14 cellular contexts compared by ENCODE assay signal in the genomic region with DNA sequence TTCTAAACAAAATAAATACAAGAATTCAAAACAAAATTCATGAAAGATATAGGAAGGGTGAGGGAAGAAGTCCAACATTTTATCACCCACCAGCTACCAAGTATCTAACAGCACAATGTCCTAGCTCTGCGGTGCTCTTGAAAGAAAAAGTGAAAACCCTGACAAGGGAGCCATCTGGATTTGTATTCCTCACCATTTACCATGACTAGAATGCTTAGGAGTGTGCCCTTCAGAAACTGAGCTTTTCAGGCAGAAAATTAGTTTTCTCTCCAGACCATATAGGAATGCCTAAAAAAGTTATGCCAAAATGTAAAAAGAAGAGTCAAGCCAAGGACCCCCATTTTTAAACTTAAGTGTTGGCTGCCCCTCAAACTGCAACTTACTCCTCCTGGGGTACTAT. TPM values are rescaled to one million over a fixed set of nuclear protein-coding genes. Genes with fewer than 3 reads are reported as not detected.
DNase-seq lines count a peak whose midpoint lies in the region; ATAC-seq, FAIRE-seq and TF ChIP-seq lines count a peak whose summit lies in the region.
"Had no signal": no experiment of that assay in that cellular context is flagged by ENCODE, and none has a peak within 500 bp of the region (broad histone marks: within the 10 kb centered on the region; RNA-seq: fewer than 3 reads in every experiment).

No MANE protein-coding gene starts in this region.

- H3K4me3 ChIP-seq in H1 (ENCODE audit: extremely low read depth in 1 of 4, insufficient read depth in 2 of 4, low read depth in 3 of 4, low read length in 4 of 4) (peak overlapping the region in 1 of 4 experiments; percentile 94; a peak in 2 of 8 replicates), smooth muscle cell (peak overlapping the region; percentile 75)
- H3K4me3 ChIP-seq: uterus had no signal

- peaks cover 19% of the 10 kb centered on the region for H3F3A ChIP-seq in smooth muscle cell (ENCODE audit: low read depth)

- no peak overlapping the region for H3K56ac ChIP-seq in H1 (replicated peaks; ENCODE audit: insufficient read length, low read depth, low read length)

- no peak overlapping the region for H3K14ac ChIP-seq in H1 (ENCODE audit: insufficient read length)

- H3K9me3 ChIP-seq in H1 (ENCODE audit: insufficient read depth in 2 of 2, low read depth in 1 of 2, low read length in 1 of 2) (no peaks in the 10 kb centered on the region), smooth muscle cell (replicated peaks; ENCODE audit: low read depth) (no peaks in the 10 kb centered on the region)
- H3K9me3 ChIP-seq: uterus had no signal

- no peaks in the 10 kb centered on the region for H3K27me3 Mint-ChIP-seq in activated CD4-positive, alpha-beta T cell treated with anti-CD3 and anti-CD28 coated beads for 36 hours

- DNase-seq in activated CD4-positive, alpha-beta T cell treated with anti-CD3 and anti-CD28 coated beads for 36 hours = no peak
- DNase-seq in activated CD4-positive, alpha-beta T cell treated with anti-CD3 and anti-CD28 coated beads for 1 hour = no peak
- DNase-seq in OCI-M1 (lab: John Stamatoyannopoulos, UW) (peak; percentile 18), H1 (ENCODE audit: low read depth in 1 of 2, low spot score in 2 of 2) (no peak), smooth muscle cell (lab: John Stamatoyannopoulos, UW; ENCODE audit: unreplicated experiment) (no peak), SK-N-DZ (ENCODE audit: low spot score) (no peak)
- DNase-seq: ACHN; activated CD4-positive, alpha-beta T cell treated with anti-CD3 and anti-CD28 coated beads for 4 hours; cerebellar nuclear complex; glutamatergic neuron; NCI-H1105 treated with DMSO at 0.1 percent for 48 hours; uterus had no signal

- no peak for ATAC-seq in activated CD4-positive, alpha-beta T cell treated with anti-CD3 and anti-CD28 coated beads for 36 hours
- ATAC-seq in HG03196 (IDR thresholded peaks at IDR 0.05; ENCODE audit: unreplicated experiment) = no peak
- ATAC-seq in GM18873 (IDR thresholded peaks at IDR 0.05; ENCODE audit: low FRiP score, unreplicated experiment) = no peak

- no peak overlapping the region for H2BK12ac ChIP-seq in H1 (ENCODE audit: low read depth, low read length)

- H4K8ac ChIP-seq in H1 (ENCODE audit: extremely low read depth, insufficient read depth, low read length) = no peak overlapping the region

- peaks cover 2 to 24% (median 17%) of the 10 kb centered on the region in 4 experiments; a peak in 6 of 7 replicates for H3K4me1 ChIP-seq in H1 (replicated peaks in 1 of 4; ENCODE audit: control insufficient read depth in 3 of 4, insufficient read depth in 4 of 4, low read length in 3 of 4)
- peaks cover 49% of the 10 kb centered on the region for H3K4me1 ChIP-seq in smooth muscle cell (ENCODE audit: low read depth)

- no peak overlapping the region for H4K91ac ChIP-seq in H1 (replicated peaks; ENCODE audit: insufficient read length, low read length)

- H3K23ac ChIP-seq in H1 (ENCODE audit: insufficient read length) = no peak overlapping the region

- H3K79me1 ChIP-seq in H1 (ENCODE audit: low read depth, low read length) = no peaks in the 10 kb centered on the region

- H3K36me3 Mint-ChIP-seq in activated CD4-positive, alpha-beta T cell treated with anti-CD3 and anti-CD28 coated beads for 36 hours (ENCODE audit: low read depth) = peaks cover 76% of the 10 kb centered on the region

- H3K36me3 ChIP-seq in H1 (ENCODE audit: control insufficient read depth in 2 of 4, insufficient read depth in 4 of 4, low read length in 3 of 4) = peaks cover 0 to 30% (median 0%) of the 10 kb centered on the region in 4 experiments; a peak in 1 of 8 replicates
- no peaks in the 10 kb centered on the region for H3K36me3 ChIP-seq in smooth muscle cell (ENCODE audit: low read depth)
- H3K36me3 ChIP-seq: uterus had no signal

- H2AK5ac ChIP-seq in H1 (ENCODE audit: low read depth, low read length) = no peak overlapping the region

- H2BK20ac ChIP-seq in H1 (ENCODE audit: low read length) = no peak overlapping the region

- no peak for TF ChIP-seq CTCF in H1 (IDR thresholded peaks at IDR 0.05; ENCODE audit: control extremely low read depth in 1 of 3, insufficient read depth in 1 of 3, low read depth in 1 of 3, low read length in 3 of 3)
- no peak for TF ChIP-seq CTCF in smooth muscle cell (IDR thresholded peaks at IDR 0.05; ENCODE audit: borderline replicate concordance, insufficient read depth, poor library complexity, severe bottlenecking)

- intact Hi-C loops in activated CD4-positive, alpha-beta T cell treated with anti-CD3 and anti-CD28 coated beads for 36 hours (cut with DNase I, micrococcal nuclease) = loop anchor here in 1 of 2 experiments (10.0 kb wide), 1 partner anchor 601 kb away; a partner anchor contains a TSS

- H3K9ac ChIP-seq in H1 (replicated peaks in 1 of 4; ENCODE audit: extremely low read depth in 1 of 4, low read depth in 3 of 4, low read length in 3 of 4) = no peak overlapping the region
- no peak overlapping the region for H3K9ac ChIP-seq in smooth muscle cell (ENCODE audit: low read depth)

- H3K9me3 Mint-ChIP-seq in activated CD4-positive, alpha-beta T cell treated with anti-CD3 and anti-CD28 coated beads for 36 hours (ENCODE audit: low read depth) = no peaks in the 10 kb centered on the region

- no peak overlapping the region for H3K4ac ChIP-seq in H1 (replicated peaks; ENCODE audit: insufficient read length, low read depth, low read length)

- H4K20me1 ChIP-seq in H1 (replicated peaks in 1 of 2; ENCODE audit: control insufficient read depth in 1 of 2, insufficient read depth in 2 of 2, low read length in 2 of 2) (peaks cover 49 to 52% of the 10 kb centered on the region in 2 experiments), smooth muscle cell (ENCODE audit: low read depth) (peaks cover 90% of the 10 kb centered on the region)

- no peak overlapping the region for H2BK15ac ChIP-seq in H1 (ENCODE audit: low read length)

- peaks cover 65% of the 10 kb centered on the region for H3K4me1 Mint-ChIP-seq in activated CD4-positive, alpha-beta T cell treated with anti-CD3 and anti-CD28 coated beads for 36 hours

- 95% methylated on average over 1 of the region's 1 CpG; no CpG with 5 or more reads in 1 of the 2 experiments for WGBS in H1 (ENCODE audit: extremely low coverage in 1 of 2, insufficient coverage in 1 of 2, insufficient read length in 1 of 2, insufficient replicate concordance in 2 of 2, low coverage in 1 of 2, low lambda C conversion rate in 2 of 2, missing lambda C conversion rate in 1 of 2), 2 experiments
- 89% methylated on average over 1 of the region's 1 CpG for WGBS in smooth muscle cell (ENCODE audit: low lambda C conversion rate)

- no peak overlapping the region for H3K27ac ChIP-seq in H1 (ENCODE audit: low read depth, low read length)
- peak overlapping the region; percentile 99 for H3K27ac ChIP-seq in smooth muscle cell (ENCODE audit: low read depth)
- H3K27ac ChIP-seq: uterus had no signal

- TF ChIP-seq EP300 in H1 (IDR thresholded peaks at IDR 0.05; ENCODE audit: borderline replicate concordance in 1 of 2, low read depth in 2 of 2, low read length in 2 of 2) = no peak

- no peak for FAIRE-seq in H1 (lab: Jason Lieb, UNC)

- H3K18ac ChIP-seq in H1 (ENCODE audit: extremely low read depth, low read length) = no peak overlapping the region

- H3K4me3 Mint-ChIP-seq in activated CD4-positive, alpha-beta T cell treated with anti-CD3 and anti-CD28 coated beads for 36 hours = peak overlapping the region; percentile 87

- POLR2A ChIA-PET in activated CD4-positive, alpha-beta T cell treated with anti-CD3 and anti-CD28 coated beads for 36 hours (lab: Charles Lee) = no interaction called here
- POLR2A ChIA-PET in H1 (lab: Charles Lee; ENCODE audit: partially characterized antibody) = interaction anchor here (0.6 to 20.7 kb wide), 7 partner anchors 9 to 316 kb away, joined by 3 to 424 read pairs (median 9); no protein-coding TSS in a partner anchor

- CTCF ChIA-PET in activated CD4-positive, alpha-beta T cell treated with anti-CD3 and anti-CD28 coated beads for 36 hours (lab: Charles Lee) = interaction anchor here (0.9 to 1.5 kb wide), 5 partner anchors 8 to 427 kb away, joined by 3 to 7 read pairs (median 3); no protein-coding TSS in a partner anchor
- CTCF ChIA-PET in H1 (lab: Charles Lee; ENCODE audit: partially characterized antibody) = interaction anchor here (1.1 kb wide), 1 partner anchor 31 kb away, joined by 4 read pairs; no protein-coding TSS in a partner anchor

- H2BK120ac ChIP-seq in H1 (replicated peaks; ENCODE audit: low read depth, low read length) = no peak overlapping the region

- H2BK5ac ChIP-seq in H1 (ENCODE audit: low read depth, low read length) = no peak overlapping the region

- H3K27ac Mint-ChIP-seq in activated CD4-positive, alpha-beta T cell treated with anti-CD3 and anti-CD28 coated beads for 36 hours = peak overlapping the region; percentile 84

- H3K27me3 ChIP-seq in H1 (replicated peaks in 1 of 4; ENCODE audit: control insufficient read depth in 3 of 4, extremely low read depth in 1 of 4, insufficient read depth in 3 of 4, low read length in 3 of 4) (no peaks in the 10 kb centered on the region), smooth muscle cell (ENCODE audit: low read depth) (no peaks in the 10 kb centered on the region)
- H3K27me3 ChIP-seq: uterus had no signal

- H2AFZ ChIP-seq in H1 (ENCODE audit: low read length) = no peak overlapping the region
- H2AFZ ChIP-seq in smooth muscle cell (ENCODE audit: low read depth) = no peak overlapping the region

- peaks cover 11% of the 10 kb centered on the region for H3K23me2 ChIP-seq in H1 (ENCODE audit: low read depth, low read length)

- H3K79me2 ChIP-seq in H1 (ENCODE audit: control insufficient read depth in 1 of 2, insufficient read depth in 2 of 2, low read length in 2 of 2) = peaks cover 92 to 97% of the 10 kb centered on the region in 2 experiments
- peaks cover 92% of the 10 kb centered on the region for H3K79me2 ChIP-seq in smooth muscle cell (ENCODE audit: low read depth)

- TF ChIP-seq RAD21 in H1 (IDR thresholded peaks at IDR 0.05 in 1 of 2, conservative IDR thresholded peaks at IDR 0.05 in 1 of 2; ENCODE audit: low read depth in 2 of 2, low read length in 2 of 2) = no peak

- no peak; a peak in 1 of 3 replicates for TF ChIP-seq POLR2A in H1 (IDR thresholded peaks at IDR 0.05; ENCODE audit: control extremely low read depth in 1 of 2, low read depth in 2 of 2, low read length in 2 of 2)

- peak overlapping the region; percentile 76 to 98 for H3K4me2 ChIP-seq in H1 (ENCODE audit: insufficient read depth in 1 of 2, low read depth in 2 of 2, low read length in 2 of 2)
- no peak overlapping the region for H3K4me2 ChIP-seq in smooth muscle cell

- no peak overlapping the region for H4K5ac ChIP-seq in H1 (ENCODE audit: insufficient read length, low read depth, low read length)

RNA-seq across cellular contexts. Expression of a gene that starts 4.5 kb away (rescaled TPM):
- 100 to 1,000 TPM; 204 to 227 TPM for total RNA-seq in activated CD4-positive, alpha-beta T cell treated with anti-CD3 and anti-CD28 coated beads for 36 hours
- 181 and 194 TPM in 2 replicates for total RNA-seq in H1 (2021; fragmentation: NEBNext Ultra II Directional; extraction: Animal tissue kit (Norgen Biotek cat#: 25700))
- polyA plus RNA-seq in H1 (2011; rRNA removed) = 140 and 155 TPM in 2 replicates
- 179 TPM for polyA plus RNA-seq in H1 (2011; cell fraction: cytosol; rRNA removed)
- 236 TPM for polyA plus RNA-seq in H1 (2011; cell fraction: nucleus; rRNA removed)
- 129 to 235 TPM (median 148 TPM) in 4 replicates for polyA plus RNA-seq in H1 (2012, experiment 1 of 2)
- polyA plus RNA-seq in H1 (2012, experiment 2 of 2) = 34.5 TPM
- polyA plus RNA-seq in H1 (2013, experiment 1 of 2) = 213 TPM
- polyA plus RNA-seq in H1 (2013, experiment 2 of 2) = 198 TPM
- polyA minus RNA-seq in H1 (2011; rRNA and poly(A)+ RNA removed) = 163 and 196 TPM in 2 replicates
- polyA minus RNA-seq in H1 (2011; cell fraction: cytosol; rRNA and poly(A)+ RNA removed) = 156 TPM
- 471 TPM for polyA minus RNA-seq in H1 (2011; cell fraction: nucleus; rRNA and poly(A)+ RNA removed)
- total RNA-seq in smooth muscle cell = 92.3 and 100 TPM in 2 replicates
- 46.3 and 49.8 TPM in 2 replicates for polyA plus RNA-seq in smooth muscle cell
- polyA plus RNA-seq in SK-N-DZ (2014; cell fraction: cytosol; rRNA removed) = 112 and 140 TPM in 2 replicates
- 300 and 347 TPM in 2 replicates for polyA plus RNA-seq in SK-N-DZ (2014; cell fraction: nucleus; rRNA removed)

RNA-seq across cellular contexts. Expression of a gene that starts 4.7 kb away (rescaled TPM):
- total RNA-seq in activated CD4-positive, alpha-beta T cell treated with anti-CD3 and anti-CD28 coated beads for 36 hours = 10 to 100 TPM; 24.1 to 29.7 TPM
- total RNA-seq in H1 (2021; fragmentation: NEBNext Ultra II Directional; extraction: Animal tissue kit (Norgen Biotek cat#: 25700)) = 56.3 and 59.0 TPM in 2 replicates
- 13.7 and 27.7 TPM in 2 replicates for polyA plus RNA-seq in H1 (2011; rRNA removed)
- polyA plus RNA-seq in H1 (2011; cell fraction: cytosol; rRNA removed) = 26.3 TPM
- 10.6 TPM for polyA plus RNA-seq in H1 (2011; cell fraction: nucleus; rRNA removed)
- 41.6 to 71.7 TPM (median 46.4 TPM) in 4 replicates for polyA plus RNA-seq in H1 (2012, experiment 1 of 2)
- polyA plus RNA-seq in H1 (2012, experiment 2 of 2) = 8.8 TPM
- polyA plus RNA-seq in H1 (2013, experiment 1 of 2) = 34.4 TPM
- polyA plus RNA-seq in H1 (2013, experiment 2 of 2) = 35.2 TPM
- polyA minus RNA-seq in H1 (2011; rRNA and poly(A)+ RNA removed) = 29.0 and 31.2 TPM in 2 replicates
- polyA minus RNA-seq in H1 (2011; cell fraction: cytosol; rRNA and poly(A)+ RNA removed) = 36.3 TPM
- 31.8 TPM for polyA minus RNA-seq in H1 (2011; cell fraction: nucleus; rRNA and poly(A)+ RNA removed)
- 16.0 and 18.3 TPM in 2 replicates for total RNA-seq in smooth muscle cell
- polyA plus RNA-seq in smooth muscle cell = 15.7 and 20.6 TPM in 2 replicates
- 34.0 and 36.0 TPM in 2 replicates for polyA plus RNA-seq in SK-N-DZ (2014; cell fraction: cytosol; rRNA removed)
- polyA plus RNA-seq in SK-N-DZ (2014; cell fraction: nucleus; rRNA removed) = 24.1 and 28.0 TPM in 2 replicates
